ENCODE assay signal across 18 cellular contexts in the genomic region with DNA sequence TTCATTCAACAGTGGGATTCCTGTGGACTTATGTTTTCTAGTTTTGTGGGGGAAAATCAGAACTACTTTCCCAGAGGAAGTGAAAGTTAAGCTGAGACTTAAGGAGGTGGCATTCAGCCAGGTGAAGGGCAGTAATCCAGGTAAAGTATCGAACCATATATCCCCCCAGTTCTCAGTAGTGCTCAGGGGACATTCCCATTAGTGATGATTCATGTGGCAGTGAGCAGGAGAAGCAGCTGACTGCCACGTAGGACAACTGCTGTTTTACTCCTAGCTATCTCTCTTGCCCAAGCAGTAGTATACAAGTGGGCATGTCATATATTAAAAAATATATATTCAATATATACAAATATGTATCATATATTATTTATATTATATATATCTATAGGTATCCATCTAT. TPM values are rescaled to one million over a fixed set of nuclear protein-coding genes. Genes with fewer than 3 reads are reported as not detected.
"Had no signal": no experiment of that assay in that cellular context is flagged by ENCODE, and none has a peak within 500 bp of the region (broad histone marks: within the 10 kb centered on the region; RNA-seq: fewer than 3 reads in every experiment).

No MANE protein-coding gene starts in this region.

RNA-seq across cellular contexts. Expression of gene NUTM2G, which starts 13.1 kb away (rescaled TPM):
- total RNA-seq: activated CD4-positive, alpha-beta memory T cell treated with anti-CD3 and anti-CD28 coated beads, Interleukin-2, amount 10 ng/mL, durations not matched to agents 7 days and 5 days; activated CD4-positive, alpha-beta T cell treated with anti-CD3 and anti-CD28 coated beads for 36 hours; activated CD4-positive, alpha-beta T cell treated with anti-CD3 and anti-CD28 coated beads, Interleukin-2, amount 10 ng/mL, durations not matched to agents 7 days and 5 days; activated CD8-positive, alpha-beta memory T cell treated with anti-CD3 and anti-CD28 coated beads, Interleukin-2, amount 10 ng/mL, durations not matched to agents 7 days and 5 days; activated CD8-positive, alpha-beta T cell treated with anti-CD3 and anti-CD28 coated beads, Interleukin-2, amount 10 ng/mL, durations not matched to agents 7 days and 5 days; activated naive CD4-positive, alpha-beta T cell treated with anti-CD3 and anti-CD28 coated beads for 36 hours; activated naive CD4-positive, alpha-beta T cell treated with anti-CD3 and anti-CD28 coated beads, Interleukin-2, amount 50 U/mL, for 72 hours; activated naive CD8-positive, alpha-beta T cell treated with anti-CD3 and anti-CD28 coated beads for 36 hours; adrenal gland; aorta; astrocyte; body of pancreas; breast epithelium; cardiac septum; cerebellum; T-helper 1 cell treated with Interleukin-12 subunit alpha and Interleukin-12 subunit beta and Interleukin-4 antibody, amounts not matched to agents 30 ng/mL and 1 ng/mL, for 36 hours; T-helper 17 cell; T-helper 2 cell treated with Interferon-gamma antibody and Interleukin-4, amounts not matched to agents 100 ng/mL and 5 ng/mL, for 36 hours had no signal
- polyA plus RNA-seq: adrenal gland, aorta had no signal
